17 cellular contexts compared by ENCODE assay signal in genomic region chr21:42850463-42850862, GRCh38. TPM values are rescaled to one million over a fixed set of nuclear protein-coding genes. Genes with fewer than 3 reads are reported as not detected.
DNase-seq lines count a peak whose midpoint lies in the region; ATAC-seq and TF ChIP-seq lines count a peak whose summit lies in the region.
"Had no signal": no experiment of that assay in that cellular context is flagged by ENCODE, and none has a peak within 500 bp of the region (broad histone marks: within the 10 kb centered on the region; RNA-seq: fewer than 3 reads in every experiment).

No MANE protein-coding gene starts in this region.

- no peak overlapping the region for H2BK120ac ChIP-seq in neuronal stem cell (ENCODE audit: low read depth, low read length)

- no TSS peak for BruUV-seq in HCT116 (replicated peaks; lab: Mats Ljungman, UMichigan)

- intact Hi-C loops in HCT116 (cut with micrococcal nuclease): no loop called here

- peak overlapping the region; percentile 80 for H3K23ac ChIP-seq in neuronal stem cell (ENCODE audit: low read depth, low read length, poor library complexity)

- no peaks in the 10 kb centered on the region for H3K9me3 ChIP-seq in HCT116 (ENCODE audit: control insufficient read depth in 1 of 2, insufficient read depth in 1 of 2, low read depth in 1 of 2, low read length in 2 of 2)
- peaks cover 0 to 2% of the 10 kb centered on the region in 2 donors for H3K9me3 ChIP-seq in neuronal stem cell (replicated peaks in 1 of 2; ENCODE audit: control insufficient read depth in 2 of 2, insufficient read depth in 1 of 2, low read depth in 1 of 2, low read length in 2 of 2)
- H3K9me3 ChIP-seq: A549, MG63, SJCRH30 had no signal

- H4K20me1 ChIP-seq in HCT116 (ENCODE audit: insufficient read depth): peaks cover 10% of the 10 kb centered on the region; the same call in 1 of the 2 replicates

- ATAC-seq in activated naive CD4-positive, alpha-beta T cell treated with anti-CD3 and anti-CD28 coated beads, Interleukin-2, amount 50 U/mL, for 72 hours: peak; percentile 9 to 12
- peak; percentile 6; the same call in 1 of the 2 replicates for ATAC-seq in HCT116
- no peak for ATAC-seq in effector memory CD8-positive, alpha-beta T cell (replicated peaks)
- ATAC-seq in activated CD4-positive, CD25-positive, alpha-beta regulatory T cell treated with anti-CD3 and anti-CD28 coated beads, Interleukin-2, amount 50 U/mL, for 24 hours: no peak

- no peak overlapping the region for H3K4ac ChIP-seq in neuronal stem cell (ENCODE audit: low read length)

- WGBS in neuronal stem cell (ENCODE audit: extremely low coverage in 2 of 2, insufficient read length in 2 of 2, insufficient replicate concordance in 1 of 2), 2 donors: no CpG with 5 or more reads among the region's 10 CpGs

- no peak overlapping the region for H2BK5ac ChIP-seq in neuronal stem cell (ENCODE audit: low read length)

- peaks cover 94% of the 10 kb centered on the region for H3K79me2 ChIP-seq in HCT116 (ENCODE audit: insufficient read depth, low read length)

- TF ChIP-seq POLR2A in HCT116 (IDR thresholded peaks at IDR 0.05; ENCODE audit: borderline replicate concordance, extremely low read depth, insufficient read depth, insufficient read length): no peak

- H3K18ac ChIP-seq in neuronal stem cell (ENCODE audit: low read length): no peak overlapping the region

- H3K27ac ChIP-seq in HCT116 (ENCODE audit: low read depth, low read length) (no peak overlapping the region), neuronal stem cell (replicated peaks; ENCODE audit: low read length) (no peak overlapping the region)
- H3K27ac ChIP-seq: A549, SJCRH30 had no signal

- H3K4me1 Mint-ChIP-seq in effector memory CD8-positive, alpha-beta T cell (ENCODE audit: low read depth in 2 of 2): peaks cover 3 to 12% of the 10 kb centered on the region in 2 donors
- H3K4me1 Mint-ChIP-seq: IgD-negative memory B cell had no signal

- H3K9ac ChIP-seq in HCT116 (ENCODE audit: low read length) (no peak overlapping the region), neuronal stem cell (ENCODE audit: low read depth, low read length, poor library complexity) (no peak overlapping the region)

- no peak overlapping the region for H3K14ac ChIP-seq in neuronal stem cell (ENCODE audit: low read length)

- no peak overlapping the region for H2AK5ac ChIP-seq in neuronal stem cell (ENCODE audit: low read depth, low read length)

- H2AFZ ChIP-seq in HCT116 (ENCODE audit: low read depth, low read length, poor library complexity, severe bottlenecking) (no peak overlapping the region), neuronal stem cell (ENCODE audit: low read length) (no peak overlapping the region)

- no peak overlapping the region for H3K4me3 Mint-ChIP-seq in effector memory CD8-positive, alpha-beta T cell
- H3K4me3 Mint-ChIP-seq: CD8-positive, alpha-beta memory T cell; IgD-negative memory B cell had no signal

- TF ChIP-seq RAD21 in HCT116 (IDR thresholded peaks at IDR 0.05; ENCODE audit: low read depth): no peak

- no peak overlapping the region for H2BK15ac ChIP-seq in neuronal stem cell (ENCODE audit: low read length)

- H3K79me1 ChIP-seq in neuronal stem cell (ENCODE audit: low read depth, low read length): peaks cover 15% of the 10 kb centered on the region

- CTCF ChIA-PET in HCT116 (lab: Charles Lee): no interaction called here

- POLR2A ChIA-PET in HCT116 (lab: Charles Lee): no interaction called here

- no peaks in the 10 kb centered on the region for H3K9me2 ChIP-seq in HCT116 (ENCODE audit: insufficient read depth)

- H3K4me3 ChIP-seq in HCT116 (replicated peaks in 1 of 2; ENCODE audit: low read depth in 1 of 2, low read length in 2 of 2) (no peak overlapping the region), neuronal stem cell (ENCODE audit: low read length in 2 of 2) (no peak overlapping the region)
- H3K4me3 ChIP-seq: A549, MG63, SJCRH30 had no signal

- H4K91ac ChIP-seq in neuronal stem cell (ENCODE audit: low read depth, low read length, poor library complexity): no peak overlapping the region

- H3K9me3 Mint-ChIP-seq in activated naive CD4-positive, alpha-beta T cell treated with anti-CD3 and anti-CD28 coated beads, Interleukin-2, amount 50 U/mL, for 72 hours: no peaks in the 10 kb centered on the region
- peaks cover 0 to 1% of the 10 kb centered on the region in 2 donors for H3K9me3 Mint-ChIP-seq in effector memory CD8-positive, alpha-beta T cell
- H3K9me3 Mint-ChIP-seq: CD8-positive, alpha-beta memory T cell had no signal

- peaks cover 15 to 26% of the 10 kb centered on the region in 2 donors for H3K36me3 Mint-ChIP-seq in activated naive CD4-positive, alpha-beta T cell treated with anti-CD3 and anti-CD28 coated beads, Interleukin-2, amount 50 U/mL, for 72 hours
- H3K36me3 Mint-ChIP-seq in effector memory CD8-positive, alpha-beta T cell (ENCODE audit: insufficient read depth): peaks cover 42% of the 10 kb centered on the region

- RAD21 ChIA-PET in HCT116 (lab: Charles Lee; ENCODE audit: low non-redundant PET in 1 of 2, low total read pairs in 2 of 2, uncharacterized antibody in 2 of 2, unreplicated experiment in 2 of 2): no interaction called here

- no peak overlapping the region for H4K8ac ChIP-seq in neuronal stem cell (ENCODE audit: low read depth, low read length)

- DNase-seq in activated naive CD4-positive, alpha-beta T cell treated with anti-CD3 and anti-CD28 coated beads, Interleukin-2, amount 50 U/mL, for 72 hours (ENCODE audit: low spot score in 2 of 2): no peak
- DNase-seq in activated naive CD4-positive, alpha-beta T cell treated with anti-CD3 and anti-CD28 coated beads, Interleukin-2, amount 50 U/mL, for 16 hours: no peak
- DNase-seq in HCT116 (ENCODE audit: low read depth, low spot score) (no peak), neuronal stem cell (ENCODE audit: low spot score) (no peak), iPS-NIHi11 (ENCODE audit: low spot score) (no peak)
- DNase-seq in effector memory CD8-positive, alpha-beta T cell: no peak
- DNase-seq: C1 segment of cervical spinal cord, NCI-H1048, NCI-H1436, NCI-H1930, NCI-H226 had no signal

- H3K4me1 ChIP-seq in HCT116 (ENCODE audit: control insufficient read depth in 1 of 2, insufficient read depth in 2 of 2, low read length in 2 of 2) (no peaks in the 10 kb centered on the region), neuronal stem cell (ENCODE audit: control insufficient read depth in 2 of 2, insufficient read depth in 1 of 2, low read depth in 1 of 2, low read length in 2 of 2) (peaks cover 0 to 2% of the 10 kb centered on the region in 2 donors)
- H3K4me1 ChIP-seq: A549, SJCRH30 had no signal

- H3K4me2 ChIP-seq in HCT116 (ENCODE audit: low read length) (no peak overlapping the region), neuronal stem cell (ENCODE audit: insufficient read depth, low read length, poor library complexity, severe bottlenecking) (no peak overlapping the region)
- H3K4me2 ChIP-seq: A549 had no signal

- H2BK12ac ChIP-seq in neuronal stem cell (ENCODE audit: low read length): no peak overlapping the region

- peak overlapping the region in 1 of 2 donors; percentile 49 for H3K27ac Mint-ChIP-seq in activated naive CD4-positive, alpha-beta T cell treated with anti-CD3 and anti-CD28 coated beads, Interleukin-2, amount 50 U/mL, for 72 hours
- H3K27ac Mint-ChIP-seq in effector memory CD8-positive, alpha-beta T cell: peak overlapping the region; percentile 26 to 44
- H3K27ac Mint-ChIP-seq: IgD-negative memory B cell had no signal

- H3K36me3 ChIP-seq in HCT116 (ENCODE audit: control insufficient read depth in 1 of 2, insufficient read depth in 2 of 2, low read length in 2 of 2): peaks cover 30 to 74% of the 10 kb centered on the region in 2 experiments
- H3K36me3 ChIP-seq in neuronal stem cell (replicated peaks in 1 of 2; ENCODE audit: control insufficient read depth in 2 of 2, insufficient read depth in 2 of 2, low read length in 2 of 2): peaks cover 60 to 90% of the 10 kb centered on the region in 2 donors

- TF ChIP-seq CTCF in HCT116 (IDR thresholded peaks at IDR 0.05 in 2 of 3, conservative IDR thresholded peaks at IDR 0.05 in 1 of 3; ENCODE audit: borderline replicate concordance in 1 of 3, insufficient read depth in 1 of 3, low read depth in 2 of 3, low read length in 2 of 3): no peak

- H3K27me3 Mint-ChIP-seq in effector memory CD8-positive, alpha-beta T cell: no peaks in the 10 kb centered on the region
- H3K27me3 Mint-ChIP-seq: IgD-negative memory B cell had no signal

- no peaks in the 10 kb centered on the region for H3K27me3 ChIP-seq in HCT116 (ENCODE audit: insufficient read depth, low read length)
- no peaks in the 10 kb centered on the region for H3K27me3 ChIP-seq in neuronal stem cell (ENCODE audit: control insufficient read depth in 3 of 3, insufficient read depth in 3 of 3, low read depth in 1 of 3, low read length in 3 of 3)
- H3K27me3 ChIP-seq: MG63, SJCRH30 had no signal

TF ChIP-seq in HCT116, 20 proteins besides CTCF, POLR2A, EP300 and RAD21 (continues in another document):
- TF ChIP-seq ATF3 (IDR thresholded peaks at IDR 0.05) (no peak), ZFX (IDR thresholded peaks at IDR 0.05) (no peak), POLR2AphosphoS5 (IDR thresholded peaks at IDR 0.05; ENCODE audit: low read depth, low read length) (no peak)

RNA-seq across cellular contexts. Expression of gene WDR4, which starts 28.9 kb away (rescaled TPM):
- total RNA-seq in activated naive CD4-positive, alpha-beta T cell treated with anti-CD3 and anti-CD28 coated beads, Interleukin-2, amount 50 U/mL, for 72 hours: 10 to 100 TPM; 25.6 to 38.7 TPM
- total RNA-seq in HCT116 (2021; ENCODE audit: unreplicated experiment): 34.8 TPM
- 16.8 and 19.8 TPM in 2 replicates for polyA plus RNA-seq in HCT116 (2012)
- polyA plus RNA-seq in neuronal stem cell (2013, experiment 1 of 2): 6.2 TPM
- polyA plus RNA-seq in neuronal stem cell (2013, experiment 2 of 2): 6.2 TPM

RNA-seq across cellular contexts. Expression of gene NDUFV3, which starts 42.6 kb away (rescaled TPM):
- total RNA-seq in activated naive CD4-positive, alpha-beta T cell treated with anti-CD3 and anti-CD28 coated beads, Interleukin-2, amount 50 U/mL, for 72 hours: 10 to 100 TPM; 25.3 to 25.7 TPM
- total RNA-seq in HCT116 (2021; ENCODE audit: unreplicated experiment): 35.2 TPM
- 19.9 and 23.6 TPM in 2 replicates for polyA plus RNA-seq in HCT116 (2012)
- polyA plus RNA-seq in neuronal stem cell (2013, experiment 1 of 2): 25.5 TPM
- polyA plus RNA-seq in neuronal stem cell (2013, experiment 2 of 2): 25.6 TPM

Comparison
In these comparisons a context has a peak if more than half of its experiments do, and no peak if none do; other contexts are left out.
1. ATAC-seq: peak in activated naive CD4-positive, alpha-beta T cell treated with anti-CD3 and anti-CD28 coated beads, Interleukin-2, amount 50 U/mL, for 72 hours (2 of 2) and HCT116 (single experiment); none in effector memory CD8-positive, alpha-beta T cell (single experiment) and activated CD4-positive, CD25-positive, alpha-beta regulatory T cell treated with anti-CD3 and anti-CD28 coated beads, Interleukin-2, amount 50 U/mL, for 24 hours (0 of 2).